Comparison of ENCODE assay signal across 22 cellular contexts in the genomic region with DNA sequence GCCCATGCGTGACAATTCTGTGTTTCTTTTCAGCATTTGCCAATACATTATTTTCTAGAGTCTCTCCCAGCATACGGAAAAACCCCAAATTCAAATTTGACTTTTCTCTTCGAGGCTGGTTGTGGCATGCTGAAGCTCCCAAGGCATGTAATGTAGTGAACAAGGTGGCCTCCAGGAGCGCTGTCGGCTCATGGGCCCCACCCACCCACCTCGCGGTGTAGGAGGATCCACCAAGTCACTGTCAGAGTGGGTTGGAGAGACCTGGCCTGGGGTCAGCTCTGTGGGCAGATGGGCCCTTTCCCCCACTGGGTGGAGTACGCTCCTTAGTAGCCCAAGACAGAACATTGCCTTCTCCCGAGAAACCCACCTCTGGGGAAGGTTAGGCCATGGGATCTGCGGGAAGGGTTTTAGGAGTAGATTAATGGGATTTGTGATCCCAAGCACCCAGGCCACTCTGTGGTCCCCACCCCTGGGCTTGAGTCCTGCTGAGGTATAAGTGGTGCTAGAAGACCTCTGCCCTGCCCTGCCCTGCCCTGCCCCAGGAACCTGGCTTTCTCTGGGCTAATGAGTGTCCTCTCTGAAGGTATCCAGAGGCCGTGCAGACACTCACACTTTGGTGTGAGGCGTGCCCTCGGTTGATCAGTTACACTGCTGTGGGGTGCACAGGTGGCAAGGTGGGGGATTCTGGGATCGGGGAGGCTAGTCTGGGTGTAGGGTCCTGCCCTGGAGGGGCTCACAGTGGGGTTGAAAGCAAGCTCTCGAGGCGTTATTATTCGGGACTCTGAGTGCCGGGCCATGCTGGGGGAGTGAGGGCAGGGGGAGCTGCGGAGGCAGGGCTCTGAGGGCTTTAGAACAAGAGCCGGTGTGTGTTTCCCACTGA.
DNase-seq lines count a peak whose midpoint lies in the region; ATAC-seq and TF ChIP-seq lines count a peak whose summit lies in the region.
"Had no signal": no experiment of that assay in that cellular context is flagged by ENCODE, and none has a peak within 500 bp of the region (broad histone marks: within the 10 kb centered on the region; RNA-seq: fewer than 3 reads in every experiment).

No MANE protein-coding gene starts in this region.

- POLR2A ChIA-PET in naive thymus-derived CD8-positive, alpha-beta T cell (lab: Charles Lee) = interaction anchor here (0.6 to 1.4 kb wide), 3 partner anchors 24 to 105 kb away, joined by 3 read pairs; no protein-coding TSS in a partner anchor
- POLR2A ChIA-PET in SK-N-SH (lab: Yijun Ruan, JAX) = no interaction called here

- peaks cover 0 to 5% (median 0%) of the 10 kb centered on the region in 9 donors for H3K9me3 Mint-ChIP-seq in naive thymus-derived CD8-positive, alpha-beta T cell
- H3K9me3 Mint-ChIP-seq: CD4-positive, alpha-beta T cell had no signal

- H3K36me3 Mint-ChIP-seq in naive thymus-derived CD8-positive, alpha-beta T cell = peaks cover 6 to 29% (median 7%) of the 10 kb centered on the region in 3 donors

- H2AFZ ChIP-seq in SK-N-SH (ENCODE audit: low read depth) = no peak overlapping the region

- WGBS in SK-N-SH (ENCODE audit: low lambda C conversion rate) = 96% methylated on average over 18 of the region's 20 CpGs

- no peaks in the 10 kb centered on the region for H3F3A ChIP-seq in SK-N-SH (replicated peaks; ENCODE audit: insufficient read depth)

- H3K27me3 ChIP-seq in SK-N-SH (ENCODE audit: insufficient read depth) = no peaks in the 10 kb centered on the region
- H3K27me3 ChIP-seq in effector memory CD4-positive, alpha-beta T cell (replicated peaks; ENCODE audit: control insufficient read depth, insufficient read depth, low read length, poor library complexity, severe bottlenecking) = no peaks in the 10 kb centered on the region
- H3K27me3 ChIP-seq: neutrophil, right lobe of liver had no signal

- DNase-seq in ELF-1 (ENCODE audit: low read depth, low spot score) = peak; percentile 30
- DNase-seq in NAMALWA (ENCODE audit: low spot score) = peak; percentile 7
- DNase-seq in naive thymus-derived CD8-positive, alpha-beta T cell = no peak
- no peak for DNase-seq in SK-N-SH
- DNase-seq in effector memory CD4-positive, alpha-beta T cell = no peak
- DNase-seq: activated CD4-positive, alpha-beta T cell treated with anti-CD3 and anti-CD28 coated beads, Interleukin-2, amount 50 U/mL, for 4 hours; activated T-cell treated with anti-CD3 and anti-CD28 coated beads, Interleukin-2, amount 50 U/mL, for 4 hours; CD4-positive, alpha-beta T cell; DMS53; hippocampal formation; NCI-H1105; NCI-H2107; NCI-H510A treated with DMSO at 0.1 percent for 48 hours; right lobe of liver; SHP77 treated with DMSO at 0.1 percent for 48 hours; stimulated activated naive CD4-positive, alpha-beta T cell treated with Interleukin-2 at 50 U/mL for 16 hours; T-helper 1 cell had no signal

- TF ChIP-seq EP300 in SK-N-SH (IDR thresholded peaks at IDR 0.05; ENCODE audit: borderline replicate concordance in 1 of 2, low read depth in 1 of 2, low read length in 1 of 2) = no peak

- no peak for TF ChIP-seq CTCF in SK-N-SH (IDR thresholded peaks at IDR 0.05)

- no peak for TF ChIP-seq RAD21 in SK-N-SH (IDR thresholded peaks at IDR 0.05; ENCODE audit: low read length)

- peaks cover 38 to 88% (median 69%) of the 10 kb centered on the region in 4 donors for H3K4me1 Mint-ChIP-seq in naive thymus-derived CD8-positive, alpha-beta T cell

- CTCF ChIA-PET in SK-N-SH (lab: Yijun Ruan, JAX) = interaction anchor here (1.7 to 1.8 kb wide), 2 partner anchors 9 to 110 kb away, joined by 5 to 9 read pairs; no protein-coding TSS in a partner anchor

- no peaks in the 10 kb centered on the region for H3K27me3 Mint-ChIP-seq in naive thymus-derived CD8-positive, alpha-beta T cell
- H3K27me3 Mint-ChIP-seq: CD4-positive, alpha-beta T cell had no signal

- H3K4me1 ChIP-seq in SK-N-SH (ENCODE audit: control insufficient read depth in 1 of 2, insufficient read depth in 2 of 2, low read depth in 1 of 2, low read length in 1 of 2) = peaks cover 0 to 25% of the 10 kb centered on the region in 2 experiments; a peak in 1 of 4 replicates
- H3K4me1 ChIP-seq in effector memory CD4-positive, alpha-beta T cell (ENCODE audit: control insufficient read depth, insufficient read depth, low read length, poor library complexity, severe bottlenecking) = no peaks in the 10 kb centered on the region
- H3K4me1 ChIP-seq: right lobe of liver had no signal

- H3K9me3 ChIP-seq in SK-N-SH = no peaks in the 10 kb centered on the region
- H3K9me3 ChIP-seq in effector memory CD4-positive, alpha-beta T cell (ENCODE audit: control insufficient read depth, low read length) = no peaks in the 10 kb centered on the region
- H3K9me3 ChIP-seq: neutrophil, right lobe of liver had no signal

- no peak overlapping the region for H3K9ac ChIP-seq in SK-N-SH
- H3K9ac ChIP-seq: KMS-11 had no signal

- H4K20me1 ChIP-seq in SK-N-SH (ENCODE audit: insufficient read depth) = no peaks in the 10 kb centered on the region

- H3K27ac ChIP-seq in cingulate gyrus (ENCODE audit: low read depth, low read length) (peak overlapping the region; percentile 98), SK-N-SH (ENCODE audit: low read depth in 2 of 2, low read length in 1 of 2) (no peak overlapping the region)
- H3K27ac ChIP-seq in effector memory CD4-positive, alpha-beta T cell (ENCODE audit: insufficient read depth, low read length, poor library complexity, severe bottlenecking) = no peak overlapping the region
- H3K27ac ChIP-seq: KMS-11, neutrophil, right lobe of liver had no signal

- peak overlapping the region in 3 of 10 donors; percentile 8 to 37 (median 13) for H3K4me3 Mint-ChIP-seq in naive thymus-derived CD8-positive, alpha-beta T cell
- H3K4me3 Mint-ChIP-seq: activated T-cell treated with anti-CD3 and anti-CD28 coated beads, Interleukin-2, amount 50 U/mL, for 4 hours; CD4-positive, alpha-beta T cell had no signal

- H3K4me2 ChIP-seq in SK-N-SH = no peak overlapping the region
- H3K4me2 ChIP-seq: KMS-11 had no signal

- no peak overlapping the region for H3K4me3 ChIP-seq in SK-N-SH (ENCODE audit: low read depth in 2 of 2, low read length in 1 of 2)
- no peak overlapping the region for H3K4me3 ChIP-seq in effector memory CD4-positive, alpha-beta T cell (ENCODE audit: insufficient read depth, low read depth, low read length, poor library complexity, severe bottlenecking)
- H3K4me3 ChIP-seq: right lobe of liver had no signal

- peak overlapping the region in 9 of 10 donors; percentile 28 to 96 (median 63) for H3K27ac Mint-ChIP-seq in naive thymus-derived CD8-positive, alpha-beta T cell

- H3K9me2 ChIP-seq in SK-N-SH = no peaks in the 10 kb centered on the region

- no peak for ATAC-seq in naive thymus-derived CD8-positive, alpha-beta T cell
- ATAC-seq in GM21737 (IDR thresholded peaks at IDR 0.05; ENCODE audit: unreplicated experiment) (no peak), HG03039 (IDR thresholded peaks at IDR 0.05; ENCODE audit: unreplicated experiment) (no peak)
- ATAC-seq: activated T-cell treated with anti-CD3 and anti-CD28 coated beads, Interleukin-2, amount 50 U/mL, for 4 hours had no signal

- H3K79me2 ChIP-seq in SK-N-SH (ENCODE audit: insufficient read depth) = no peaks in the 10 kb centered on the region

- no peaks in the 10 kb centered on the region for H3K36me3 ChIP-seq in SK-N-SH (replicated peaks in 1 of 2; ENCODE audit: control insufficient read depth in 1 of 2, insufficient read depth in 2 of 2, low read length in 1 of 2)
- no peaks in the 10 kb centered on the region for H3K36me3 ChIP-seq in effector memory CD4-positive, alpha-beta T cell (ENCODE audit: control insufficient read depth, insufficient read depth, low read length)
- H3K36me3 ChIP-seq: neutrophil, right lobe of liver had no signal

TF ChIP-seq in SK-N-SH, 30 proteins besides CTCF, POLR2A, EP300 and RAD21:
- no peak for TF ChIP-seq TAF1 (IDR thresholded peaks at IDR 0.05; ENCODE audit: borderline replicate concordance, low read depth, low read length)
- TF ChIP-seq POLR2AphosphoS5 (IDR thresholded peaks at IDR 0.05; ENCODE audit: low read depth, low read length) = no peak
- no peak for TF ChIP-seq CHD2 (IDR thresholded peaks at IDR 0.05; ENCODE audit: low read length, partially characterized antibody)
- no peak for TF ChIP-seq ELF1 (IDR thresholded peaks at IDR 0.05)
- TF ChIP-seq NRF1 (IDR thresholded peaks at IDR 0.05; ENCODE audit: low read depth, low read length) = no peak
- TF ChIP-seq SIN3A (IDR thresholded peaks at IDR 0.05; ENCODE audit: borderline replicate concordance, low read depth, low read length) = no peak
- TF ChIP-seq EZH2phosphoT487 (IDR thresholded peaks at IDR 0.05; ENCODE audit: borderline replicate concordance, low read depth) = no peak
- TF ChIP-seq NFIC (IDR thresholded peaks at IDR 0.05; ENCODE audit: borderline replicate concordance) = no peak
- TF ChIP-seq MEF2A (IDR thresholded peaks at IDR 0.05; ENCODE audit: borderline replicate concordance, low read depth) = no peak
- no peak for TF ChIP-seq FOXJ3 (CRISPR knock-in tag; IDR thresholded peaks at IDR 0.05)
- no peak for TF ChIP-seq RCOR1 (IDR thresholded peaks at IDR 0.05; ENCODE audit: low read length)
- TF ChIP-seq GABPA (IDR thresholded peaks at IDR 0.05; ENCODE audit: low read depth) = no peak
- TF ChIP-seq RFX5 (IDR thresholded peaks at IDR 0.05; ENCODE audit: low read length) = no peak
- no peak for TF ChIP-seq SMC3 (IDR thresholded peaks at IDR 0.05; ENCODE audit: low read depth, low read length)

Comparison
In these comparisons a context has a peak if more than half of its experiments do, and no peak if none do; other contexts are left out.
1. DNase-seq: peak in ELF-1 (single experiment) and NAMALWA (single experiment); none in naive thymus-derived CD8-positive, alpha-beta T cell (0 of 10), SK-N-SH (single experiment) and effector memory CD4-positive, alpha-beta T cell (0 of 3).